Comparison of ENCODE assay signal across 27 cellular contexts in the genomic region with DNA sequence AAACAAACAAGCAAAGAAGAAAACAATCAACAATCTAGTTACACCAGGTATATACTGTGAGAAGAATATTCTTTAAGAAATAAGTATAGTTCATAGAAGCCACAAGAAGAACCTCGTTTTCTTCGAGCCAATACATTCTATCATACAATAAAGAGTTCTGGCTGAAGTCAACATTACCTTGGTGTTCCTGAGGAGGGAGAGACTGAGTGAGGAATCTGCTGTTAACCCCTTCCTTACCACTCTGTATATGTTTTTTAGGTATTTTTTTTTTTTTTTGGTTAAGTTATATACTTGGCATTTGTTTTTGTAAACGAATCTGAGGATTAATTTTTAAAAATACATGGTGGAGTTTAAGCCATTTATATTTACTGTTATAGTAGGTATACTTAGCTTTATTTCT.
"Had no signal": no experiment of that assay in that cellular context is flagged by ENCODE, and none has a peak within 500 bp of the region (broad histone marks: within the 10 kb centered on the region; RNA-seq: fewer than 3 reads in every experiment).

No MANE protein-coding gene starts in this region.

- H3K4me3 Mint-ChIP-seq: activated CD4-positive, alpha-beta memory T cell treated with anti-CD3 and anti-CD28 coated beads, Interleukin-2, amount 10 ng/mL, durations not matched to agents 7 days and 5 days; activated CD4-positive, alpha-beta T cell treated with anti-CD3 and anti-CD28 coated beads, Interleukin-2, amount 10 ng/mL, durations not matched to agents 7 days and 5 days; activated naive CD4-positive, alpha-beta T cell treated with anti-CD3 and anti-CD28 coated beads, Interleukin-2, amount 10 ng/mL, durations not matched to agents 7 days and 5 days; activated naive CD8-positive, alpha-beta T cell treated with anti-CD3 and anti-CD28 coated beads, Interleukin-2, amount 10 ng/mL, durations not matched to agents 7 days and 5 days; activated T-cell treated with anti-CD3 and anti-CD28 coated beads, Interleukin-2, amount 50 U/mL, for 24 hours; activated T-cell treated with anti-CD3 and anti-CD28 coated beads, Interleukin-2, amount 50 U/mL, for 72 hours; brain had no signal

- H3K27me3 ChIP-seq: ascending aorta, breast epithelium, cardiac muscle cell, colonic mucosa had no signal

- H3K9me3 Mint-ChIP-seq: activated CD4-positive, alpha-beta T cell treated with anti-CD3 and anti-CD28 coated beads, Interleukin-2, amount 10 ng/mL, durations not matched to agents 7 days and 5 days; activated naive CD4-positive, alpha-beta T cell treated with anti-CD3 and anti-CD28 coated beads, Interleukin-2, amount 50 U/mL, for 72 hours; brain had no signal

- H3K27me3 Mint-ChIP-seq: activated CD4-positive, alpha-beta memory T cell treated with anti-CD3 and anti-CD28 coated beads, Interleukin-2, amount 10 ng/mL, durations not matched to agents 7 days and 5 days; activated CD4-positive, alpha-beta T cell treated with anti-CD3 and anti-CD28 coated beads, Interleukin-2, amount 10 ng/mL, durations not matched to agents 7 days and 5 days; activated naive CD4-positive, alpha-beta T cell treated with anti-CD3 and anti-CD28 coated beads, Interleukin-2, amount 10 ng/mL, durations not matched to agents 7 days and 5 days; activated naive CD8-positive, alpha-beta T cell treated with anti-CD3 and anti-CD28 coated beads, Interleukin-2, amount 10 ng/mL, durations not matched to agents 7 days and 5 days; activated T-cell treated with anti-CD3 and anti-CD28 coated beads, Interleukin-2, amount 50 U/mL, for 24 hours; brain had no signal

- DNase-seq: activated CD4-positive, alpha-beta memory T cell treated with anti-CD3 and anti-CD28 coated beads, Interleukin-2, amount 10 ng/mL, durations not matched to agents 7 days and 5 days; activated CD4-positive, alpha-beta T cell treated with anti-CD3 and anti-CD28 coated beads for 1 hour; activated CD4-positive, alpha-beta T cell treated with anti-CD3 and anti-CD28 coated beads for 4 hours; activated CD4-positive, alpha-beta T cell treated with anti-CD3 and anti-CD28 coated beads, Interleukin-2, amount 10 ng/mL, durations not matched to agents 7 days and 5 days; activated CD4-positive, alpha-beta T cell treated with anti-CD3 and anti-CD28 coated beads, Interleukin-2, amount 50 U/mL, for 4 hours; activated CD8-positive, alpha-beta memory T cell treated with anti-CD3 and anti-CD28 coated beads, Interleukin-2, amount 50 U/mL, for 48 hours; activated gamma-delta T cell; activated naive CD4-positive, alpha-beta T cell; activated naive CD4-positive, alpha-beta T cell treated with anti-CD3 and anti-CD28 coated beads, Interleukin-2, amount 10 ng/mL, durations not matched to agents 7 days and 5 days; activated naive CD8-positive, alpha-beta T cell treated with anti-CD3 and anti-CD28 coated beads, Interleukin-2, amount 10 ng/mL, durations not matched to agents 7 days and 5 days; activated T-cell treated with anti-CD3 and anti-CD28 coated beads for 4 hours; activated T-cell treated with anti-CD3 and anti-CD28 coated beads, Interleukin-2, amount 50 U/mL, for 24 hours; activated T-cell treated with anti-CD3 and anti-CD28 coated beads, Interleukin-2, amount 50 U/mL, for 72 hours; central memory CD4-positive, alpha-beta T cell; cerebellar nuclear complex; colonic mucosa; effector CD8-positive, alpha-beta T cell; foreskin fibroblast; head of caudate nucleus; T-helper 2 cell had no signal

- H3K4me1 Mint-ChIP-seq: activated CD4-positive, alpha-beta memory T cell treated with anti-CD3 and anti-CD28 coated beads, Interleukin-2, amount 10 ng/mL, durations not matched to agents 7 days and 5 days; activated CD4-positive, alpha-beta T cell treated with anti-CD3 and anti-CD28 coated beads, Interleukin-2, amount 10 ng/mL, durations not matched to agents 7 days and 5 days; activated naive CD4-positive, alpha-beta T cell treated with anti-CD3 and anti-CD28 coated beads, Interleukin-2, amount 10 ng/mL, durations not matched to agents 7 days and 5 days; activated naive CD8-positive, alpha-beta T cell treated with anti-CD3 and anti-CD28 coated beads, Interleukin-2, amount 10 ng/mL, durations not matched to agents 7 days and 5 days had no signal

- H3K36me3 Mint-ChIP-seq: activated naive CD4-positive, alpha-beta T cell treated with anti-CD3 and anti-CD28 coated beads, Interleukin-2, amount 10 ng/mL, durations not matched to agents 7 days and 5 days; activated naive CD4-positive, alpha-beta T cell treated with anti-CD3 and anti-CD28 coated beads, Interleukin-2, amount 50 U/mL, for 72 hours; activated naive CD8-positive, alpha-beta T cell treated with anti-CD3 and anti-CD28 coated beads, Interleukin-2, amount 10 ng/mL, durations not matched to agents 7 days and 5 days; brain had no signal

- H3K27ac ChIP-seq: ascending aorta, breast epithelium, cardiac muscle cell, colonic mucosa had no signal

- H3K9me3 ChIP-seq: ascending aorta, breast epithelium, colonic mucosa had no signal

- H3K36me3 ChIP-seq: ascending aorta, breast epithelium, cardiac muscle cell, colonic mucosa had no signal

- H3K4me1 ChIP-seq: ascending aorta, breast epithelium, colonic mucosa had no signal

- H3K4me3 ChIP-seq: ascending aorta, breast epithelium, cardiac muscle cell, colonic mucosa had no signal

- ATAC-seq: activated naive CD4-positive, alpha-beta T cell treated with anti-CD3 and anti-CD28 coated beads, Interleukin-2, amount 50 U/mL, for 72 hours; activated T-cell treated with anti-CD3 and anti-CD28 coated beads, Interleukin-2, amount 50 U/mL, for 72 hours; esophagus mucosa had no signal

- H3K27ac Mint-ChIP-seq: activated CD4-positive, alpha-beta memory T cell treated with anti-CD3 and anti-CD28 coated beads, Interleukin-2, amount 10 ng/mL, durations not matched to agents 7 days and 5 days; activated CD4-positive, alpha-beta T cell treated with anti-CD3 and anti-CD28 coated beads, Interleukin-2, amount 10 ng/mL, durations not matched to agents 7 days and 5 days; activated naive CD4-positive, alpha-beta T cell treated with anti-CD3 and anti-CD28 coated beads, Interleukin-2, amount 10 ng/mL, durations not matched to agents 7 days and 5 days; activated naive CD4-positive, alpha-beta T cell treated with anti-CD3 and anti-CD28 coated beads, Interleukin-2, amount 50 U/mL, for 72 hours; activated naive CD8-positive, alpha-beta T cell treated with anti-CD3 and anti-CD28 coated beads, Interleukin-2, amount 10 ng/mL, durations not matched to agents 7 days and 5 days; activated T-cell treated with anti-CD3 and anti-CD28 coated beads, Interleukin-2, amount 50 U/mL, for 24 hours; activated T-cell treated with anti-CD3 and anti-CD28 coated beads, Interleukin-2, amount 50 U/mL, for 72 hours; brain had no signal

- FAIRE-seq: frontal cortex had no signal
